ENCODE assay signal across 9 cellular contexts in genomic region chr4:70706516-70706915, GRCh38. TPM values are rescaled to one million over a fixed set of nuclear protein-coding genes. Genes with fewer than 3 reads are reported as not detected.
A peak's percentile ranks its signal among the peaks of the same experiment; 100 is the strongest.
DNase-seq lines count a peak whose midpoint lies in the region; ATAC-seq, FAIRE-seq and TF ChIP-seq lines count a peak whose summit lies in the region.
"Had no signal": no experiment of that assay in that cellular context is flagged by ENCODE, and none has a peak within 500 bp of the region (broad histone marks: within the 10 kb centered on the region; RNA-seq: fewer than 3 reads in every experiment).

No MANE protein-coding gene starts in this region.

- no peaks in the 10 kb centered on the region for H3K9me3 Mint-ChIP-seq in activated CD4-positive, alpha-beta T cell treated with anti-CD3 and anti-CD28 coated beads for 36 hours (ENCODE audit: low read depth)
- no peaks in the 10 kb centered on the region for H3K9me3 Mint-ChIP-seq in activated CD8-positive, alpha-beta T cell treated with anti-CD3 and anti-CD28 coated beads, Interleukin-2, amount 10 ng/mL, durations not matched to agents 7 days and 5 days (ENCODE audit: insufficient read depth)
- H3K9me3 Mint-ChIP-seq in immature natural killer cell: no peaks in the 10 kb centered on the region

- no peaks in the 10 kb centered on the region for H3K27me3 ChIP-seq in suprapubic skin

- FAIRE-seq in GM19239 (lab: Jason Lieb, UNC): no peak

- TF ChIP-seq EP300 in suprapubic skin (IDR thresholded peaks at IDR 0.05): no peak

- no peaks in the 10 kb centered on the region for H3K36me3 ChIP-seq in suprapubic skin

- H3K4me1 ChIP-seq in suprapubic skin: peaks cover 45% of the 10 kb centered on the region

- WGBS in suprapubic skin: 54% methylated on average over 1 of the region's 1 CpG

- peak overlapping the region; percentile 96 for H3K4me3 ChIP-seq in suprapubic skin

- peak overlapping the region; percentile 94 for H3K27ac Mint-ChIP-seq in activated CD4-positive, alpha-beta T cell treated with anti-CD3 and anti-CD28 coated beads for 36 hours
- peak overlapping the region; percentile 76 for H3K27ac Mint-ChIP-seq in activated CD8-positive, alpha-beta T cell treated with anti-CD3 and anti-CD28 coated beads, Interleukin-2, amount 10 ng/mL, durations not matched to agents 7 days and 5 days
- peak overlapping the region; percentile 84 to 91 (median 88) for H3K27ac Mint-ChIP-seq in immature natural killer cell

- peak overlapping the region; percentile 90 for H3K4me3 Mint-ChIP-seq in activated CD4-positive, alpha-beta T cell treated with anti-CD3 and anti-CD28 coated beads for 36 hours
- H3K4me3 Mint-ChIP-seq in activated CD8-positive, alpha-beta T cell treated with anti-CD3 and anti-CD28 coated beads, Interleukin-2, amount 10 ng/mL, durations not matched to agents 7 days and 5 days: peak overlapping the region; percentile 91
- peak overlapping the region; percentile 86 to 94 (median 89) for H3K4me3 Mint-ChIP-seq in immature natural killer cell

- TF ChIP-seq POLR2A in suprapubic skin (IDR thresholded peaks at IDR 0.05): no peak

- POLR2A ChIA-PET in activated CD4-positive, alpha-beta T cell treated with anti-CD3 and anti-CD28 coated beads for 36 hours (lab: Charles Lee): interaction anchor here (0.6 kb wide), 1 partner anchor 126 kb away, joined by 10 read pairs; no protein-coding TSS in a partner anchor
- POLR2A ChIA-PET in activated CD8-positive, alpha-beta T cell treated with anti-CD3 and anti-CD28 coated beads, Interleukin-2, amount 10 ng/mL, durations not matched to agents 7 days and 5 days (lab: Charles Lee): interaction anchor here (1.2 to 4.5 kb wide), 4 partner anchors 16 to 287 kb away, joined by 4 to 34 read pairs (median 9); partner anchors contain the start of genes DCK and UTP3

- no peaks in the 10 kb centered on the region for H3K27me3 Mint-ChIP-seq in activated CD4-positive, alpha-beta T cell treated with anti-CD3 and anti-CD28 coated beads for 36 hours
- H3K27me3 Mint-ChIP-seq in activated CD8-positive, alpha-beta T cell treated with anti-CD3 and anti-CD28 coated beads, Interleukin-2, amount 10 ng/mL, durations not matched to agents 7 days and 5 days (ENCODE audit: low read depth): no peaks in the 10 kb centered on the region
- peaks cover 0 to 6% (median 2%) of the 10 kb centered on the region in 3 donors for H3K27me3 Mint-ChIP-seq in immature natural killer cell (ENCODE audit: low read depth in 3 of 3)

- intact Hi-C loops in activated CD4-positive, alpha-beta T cell treated with anti-CD3 and anti-CD28 coated beads for 36 hours (cut with DNase I, micrococcal nuclease): loop anchor here in 1 of 2 experiments (2.0 to 5.0 kb wide), 2 partner anchors 16 to 301 kb away; no protein-coding TSS in a partner anchor

- CTCF ChIA-PET in activated CD4-positive, alpha-beta T cell treated with anti-CD3 and anti-CD28 coated beads for 36 hours (lab: Charles Lee): interaction anchor here (0.5 to 2.3 kb wide), 7 partner anchors 9 to 133 kb away, joined by 3 to 10 read pairs (median 3); partner anchors contain the start of gene GRSF1
- CTCF ChIA-PET in activated CD8-positive, alpha-beta T cell treated with anti-CD3 and anti-CD28 coated beads, Interleukin-2, amount 10 ng/mL, durations not matched to agents 7 days and 5 days (lab: Charles Lee): interaction anchor here (0.6 to 5.5 kb wide), 8 partner anchors 15 to 146 kb away, joined by 3 to 90 read pairs (median 4); partner anchors contain the start of gene RUFY3

- no peak for TF ChIP-seq CTCF in suprapubic skin (IDR thresholded peaks at IDR 0.05)

- no peak for ATAC-seq in activated CD4-positive, alpha-beta T cell treated with anti-CD3 and anti-CD28 coated beads for 36 hours
- ATAC-seq in activated CD8-positive, alpha-beta T cell treated with anti-CD3 and anti-CD28 coated beads, Interleukin-2, amount 10 ng/mL, durations not matched to agents 7 days and 5 days: no peak
- no peak for ATAC-seq in HG02678 (IDR thresholded peaks at IDR 0.05; ENCODE audit: unreplicated experiment)

- H3K27ac ChIP-seq in suprapubic skin: peak overlapping the region; percentile 99

- peaks cover 1% of the 10 kb centered on the region for H3K36me3 Mint-ChIP-seq in activated CD4-positive, alpha-beta T cell treated with anti-CD3 and anti-CD28 coated beads for 36 hours (ENCODE audit: low read depth)
- H3K36me3 Mint-ChIP-seq in activated CD8-positive, alpha-beta T cell treated with anti-CD3 and anti-CD28 coated beads, Interleukin-2, amount 10 ng/mL, durations not matched to agents 7 days and 5 days (ENCODE audit: low read depth): no peaks in the 10 kb centered on the region
- H3K36me3 Mint-ChIP-seq in immature natural killer cell: no peaks in the 10 kb centered on the region

- no peak for DNase-seq in activated CD4-positive, alpha-beta T cell treated with anti-CD3 and anti-CD28 coated beads for 36 hours
- DNase-seq in activated CD4-positive, alpha-beta T cell treated with anti-CD3 and anti-CD28 coated beads, Interleukin-2, amount 50 U/mL, for 48 hours: no peak
- no peak for DNase-seq in activated CD8-positive, alpha-beta T cell treated with anti-CD3 and anti-CD28 coated beads, Interleukin-2, amount 10 ng/mL, durations not matched to agents 7 days and 5 days
- DNase-seq in immature natural killer cell (no peak), suprapubic skin (ENCODE audit: low spot score in 2 of 2) (no peak), GM19239 (ENCODE audit: insufficient read length, low spot score) (no peak)
- DNase-seq in effector CD4-positive, alpha-beta T cell: no peak
- DNase-seq: NCI-H1930 had no signal

- H3K4me1 Mint-ChIP-seq in activated CD4-positive, alpha-beta T cell treated with anti-CD3 and anti-CD28 coated beads for 36 hours: peaks cover 29% of the 10 kb centered on the region
- H3K4me1 Mint-ChIP-seq in activated CD8-positive, alpha-beta T cell treated with anti-CD3 and anti-CD28 coated beads, Interleukin-2, amount 10 ng/mL, durations not matched to agents 7 days and 5 days (ENCODE audit: low read depth): peaks cover 32% of the 10 kb centered on the region
- peaks cover 20 to 27% of the 10 kb centered on the region in 2 donors for H3K4me1 Mint-ChIP-seq in immature natural killer cell

- no peaks in the 10 kb centered on the region for H3K9me3 ChIP-seq in suprapubic skin

RNA-seq across cellular contexts. Expression of gene RUFY3, which starts 15.2 kb away (rescaled TPM):
- 10 to 100 TPM; 10.6 to 11.2 TPM for total RNA-seq in activated CD4-positive, alpha-beta T cell treated with anti-CD3 and anti-CD28 coated beads for 36 hours
- total RNA-seq in activated CD8-positive, alpha-beta T cell treated with anti-CD3 and anti-CD28 coated beads, Interleukin-2, amount 10 ng/mL, durations not matched to agents 7 days and 5 days: 10 to 100 TPM; 35.1 to 43.2 TPM
- 10 to 100 TPM in 1 of 3 donors, 1 to 10 TPM in 2; 5.1 to 14.5 (median 8.6) TPM for polyA plus RNA-seq in immature natural killer cell
- 100 to 1,000 TPM in 1 of 4 donors, 10 to 100 TPM in 3; 53.2 to 155 (median 68.1) TPM for total RNA-seq in suprapubic skin

RNA-seq across cellular contexts. Expression of gene UTP3, which starts 18.2 kb away (rescaled TPM):
- total RNA-seq in activated CD4-positive, alpha-beta T cell treated with anti-CD3 and anti-CD28 coated beads for 36 hours: 10 to 100 TPM; 32.6 to 34.3 TPM
- total RNA-seq in activated CD8-positive, alpha-beta T cell treated with anti-CD3 and anti-CD28 coated beads, Interleukin-2, amount 10 ng/mL, durations not matched to agents 7 days and 5 days: 10 to 100 TPM; 38.7 to 39.2 TPM
- polyA plus RNA-seq in immature natural killer cell: 10 to 100 TPM in 1 of 3 donors, 1 to 10 TPM in 2; 6.2 to 17.6 (median 6.4) TPM
- total RNA-seq in suprapubic skin: 10 to 100 TPM; 19.2 to 27.6 (median 22.6) TPM

RNA-seq across cellular contexts. Expression of gene JCHAIN, which starts 40.2 kb away (rescaled TPM):
- not detected for total RNA-seq in activated CD4-positive, alpha-beta T cell treated with anti-CD3 and anti-CD28 coated beads for 36 hours
- total RNA-seq in activated CD8-positive, alpha-beta T cell treated with anti-CD3 and anti-CD28 coated beads, Interleukin-2, amount 10 ng/mL, durations not matched to agents 7 days and 5 days: not detected
- 1 to 10 TPM in 2 of 3 donors, under 1 TPM in 1; 0.76 to 3.3 (median 2.6) TPM for polyA plus RNA-seq in immature natural killer cell
- total RNA-seq in suprapubic skin: 1 to 10 TPM in 2 of 4 donors, under 1 TPM in 1, not detected in 1; 0.68 to 8.4 (median 1.4) TPM
